1 cellular context compared by ENCODE assay signal in the genomic region with DNA sequence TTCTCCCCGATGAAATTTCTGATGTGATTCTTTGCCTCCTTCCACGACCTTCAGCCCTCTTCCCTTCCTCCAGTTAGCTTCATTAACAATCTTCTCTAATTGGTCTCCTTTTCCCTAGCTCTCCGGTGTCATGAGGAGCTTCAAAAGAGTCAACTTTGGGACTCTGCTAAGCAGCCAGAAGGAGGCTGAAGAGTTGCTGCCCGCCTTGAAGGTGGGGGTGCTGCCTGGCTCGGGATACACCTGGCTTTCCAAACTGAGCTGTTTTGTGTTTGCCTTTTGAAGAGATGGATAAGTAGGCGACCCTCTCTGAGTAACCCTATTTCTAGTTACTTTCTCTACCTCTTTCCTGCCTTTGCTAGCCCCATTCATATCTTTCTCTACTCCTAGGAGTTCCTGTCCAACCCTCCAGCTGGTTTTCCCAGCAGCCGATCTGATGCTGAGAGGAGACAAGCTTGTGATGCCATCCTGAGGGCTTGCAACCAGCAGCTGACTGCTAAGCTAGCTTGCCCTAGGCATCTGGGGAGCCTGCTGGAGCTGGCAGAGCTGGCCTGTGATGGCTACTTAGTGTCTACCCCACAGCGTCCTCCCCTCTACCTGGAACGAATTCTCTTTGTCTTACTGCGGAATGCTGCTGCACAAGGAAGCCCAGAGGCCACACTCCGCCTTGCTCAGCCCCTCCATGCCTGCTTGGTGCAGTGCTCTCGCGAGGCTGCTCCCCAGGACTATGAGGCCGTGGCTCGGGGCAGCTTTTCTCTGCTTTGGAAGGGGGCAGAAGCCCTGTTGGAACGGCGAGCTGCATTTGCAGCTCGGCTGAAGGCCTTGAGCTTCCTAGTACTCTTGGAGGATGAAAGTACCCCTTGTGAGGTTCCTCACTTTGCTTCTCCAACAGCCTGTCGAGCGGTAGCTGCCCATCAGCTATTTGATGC.
TF ChIP-seq lines count a peak whose summit lies in the region.

No MANE protein-coding gene starts in this region.

TF ChIP-seq in GM12878, 131 proteins besides CTCF, POLR2A, EP300 and RAD21:
- TF ChIP-seq, protein P1, sequence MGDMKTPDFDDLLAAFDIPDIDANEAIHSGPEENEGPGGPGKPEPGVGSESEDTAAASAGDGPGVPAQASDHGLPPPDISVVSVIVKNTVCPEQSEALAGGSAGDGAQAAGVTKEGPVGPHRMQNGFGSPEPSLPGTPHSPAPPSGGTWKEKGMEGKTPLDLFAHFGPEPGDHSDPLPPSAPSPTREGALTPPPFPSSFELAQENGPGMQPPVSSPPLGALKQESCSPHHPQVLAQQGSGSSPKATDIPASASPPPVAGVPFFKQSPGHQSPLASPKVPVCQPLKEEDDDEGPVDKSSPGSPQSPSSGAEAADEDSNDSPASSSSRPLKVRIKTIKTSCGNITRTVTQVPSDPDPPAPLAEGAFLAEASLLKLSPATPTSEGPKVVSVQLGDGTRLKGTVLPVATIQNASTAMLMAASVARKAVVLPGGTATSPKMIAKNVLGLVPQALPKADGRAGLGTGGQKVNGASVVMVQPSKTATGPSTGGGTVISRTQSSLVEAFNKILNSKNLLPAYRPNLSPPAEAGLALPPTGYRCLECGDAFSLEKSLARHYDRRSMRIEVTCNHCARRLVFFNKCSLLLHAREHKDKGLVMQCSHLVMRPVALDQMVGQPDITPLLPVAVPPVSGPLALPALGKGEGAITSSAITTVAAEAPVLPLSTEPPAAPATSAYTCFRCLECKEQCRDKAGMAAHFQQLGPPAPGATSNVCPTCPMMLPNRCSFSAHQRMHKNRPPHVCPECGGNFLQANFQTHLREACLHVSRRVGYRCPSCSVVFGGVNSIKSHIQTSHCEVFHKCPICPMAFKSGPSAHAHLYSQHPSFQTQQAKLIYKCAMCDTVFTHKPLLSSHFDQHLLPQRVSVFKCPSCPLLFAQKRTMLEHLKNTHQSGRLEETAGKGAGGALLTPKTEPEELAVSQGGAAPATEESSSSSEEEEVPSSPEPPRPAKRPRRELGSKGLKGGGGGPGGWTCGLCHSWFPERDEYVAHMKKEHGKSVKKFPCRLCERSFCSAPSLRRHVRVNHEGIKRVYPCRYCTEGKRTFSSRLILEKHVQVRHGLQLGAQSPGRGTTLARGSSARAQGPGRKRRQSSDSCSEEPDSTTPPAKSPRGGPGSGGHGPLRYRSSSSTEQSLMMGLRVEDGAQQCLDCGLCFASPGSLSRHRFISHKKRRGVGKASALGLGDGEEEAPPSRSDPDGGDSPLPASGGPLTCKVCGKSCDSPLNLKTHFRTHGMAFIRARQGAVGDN (IDR thresholded peaks at IDR 0.05), result 0 out of 2 replicates have a peak, but pooled peaks have one; percentile 22
- TF ChIP-seq DPF2 (IDR thresholded peaks at IDR 0.05) (0 out of 2 replicates have a peak, but pooled peaks have one; percentile 2), NBN (IDR thresholded peaks at IDR 0.05) (no peak)
